12 cellular contexts compared by ENCODE assay signal in the genomic region with DNA sequence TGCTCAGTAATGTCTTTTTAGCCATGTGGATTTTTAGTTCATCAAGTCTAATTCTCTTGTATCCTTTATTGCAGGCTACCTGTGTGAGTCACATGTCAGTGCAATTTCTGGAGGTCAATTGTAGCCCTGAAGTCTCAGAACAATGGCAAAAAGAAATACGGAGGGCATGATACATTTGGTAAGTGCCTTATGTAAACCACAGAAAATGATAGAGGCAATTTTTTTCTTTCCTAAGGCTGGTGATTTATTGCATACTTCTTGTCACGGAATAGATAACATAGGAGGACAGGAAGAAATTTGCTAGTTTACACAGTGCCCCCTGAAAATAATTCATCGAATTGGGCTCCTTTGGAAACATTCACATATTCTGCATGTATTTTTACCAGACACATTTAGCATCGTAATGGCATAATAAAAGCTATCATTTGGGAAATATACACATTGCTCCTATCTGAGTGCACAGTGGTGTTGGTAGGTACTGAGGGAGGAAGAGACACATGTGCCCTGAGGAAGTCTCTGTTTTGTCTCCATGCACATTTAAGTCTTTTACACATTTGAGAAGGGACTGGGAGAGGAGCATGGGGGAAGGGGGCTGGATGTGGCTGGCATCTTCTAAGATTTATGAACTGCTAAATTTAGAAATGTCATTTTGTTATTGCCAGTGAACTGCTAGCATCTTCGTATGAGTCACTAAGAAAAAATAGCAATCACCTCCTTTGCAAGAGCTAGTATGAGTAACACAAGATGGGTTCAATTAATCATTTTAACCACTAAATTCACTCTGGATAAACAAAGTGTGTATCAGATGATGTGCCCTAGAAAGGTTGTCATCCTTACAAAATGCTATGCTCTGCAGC.
DNase-seq lines count a peak whose midpoint lies in the region; ATAC-seq, FAIRE-seq and TF ChIP-seq lines count a peak whose summit lies in the region.
"Had no signal": no experiment of that assay in that cellular context is flagged by ENCODE, and none has a peak within 500 bp of the region (broad histone marks: within the 10 kb centered on the region; RNA-seq: fewer than 3 reads in every experiment).

No MANE protein-coding gene starts in this region.

- DNase-seq in LHCN-M2 (ENCODE audit: low read depth): peak; percentile 70
- DNase-seq in left kidney (ENCODE audit: low read depth, low spot score): peak; percentile 52
- DNase-seq in small intestine: no peak
- no peak for DNase-seq in NCI-H510A (lab: John Stamatoyannopoulos, UW)
- DNase-seq: DND-41; effector memory CD8-positive, alpha-beta T cell; left cardiac atrium had no signal

- H3K9me3 ChIP-seq in BLaER1 treated with 17β-estradiol and CSF1 and Interleukin-3, amounts not matched to agents 10 nM and 100 nM (replicated peaks in 1 of 11): peaks cover 0 to 10% (median 0%) of the 10 kb centered on the region in 11 experiments; a peak in 4 of 22 replicates
- H3K9me3 ChIP-seq in small intestine (ENCODE audit: control insufficient read depth, low read depth): no peaks in the 10 kb centered on the region

- no peaks in the 10 kb centered on the region for H3K27me3 ChIP-seq in BLaER1 treated with 17β-estradiol and CSF1 and Interleukin-3, amounts not matched to agents 10 nM and 100 nM
- H3K27me3 ChIP-seq in small intestine (ENCODE audit: control insufficient read depth in 2 of 2, insufficient read depth in 2 of 2, low read length in 2 of 2): no peaks in the 10 kb centered on the region

- FAIRE-seq in small intestine (lab: Jason Lieb, UNC): no peak

- H3K36me3 ChIP-seq in BLaER1 treated with 17β-estradiol and CSF1 and Interleukin-3, amounts not matched to agents 10 nM and 100 nM: no peaks in the 10 kb centered on the region
- H3K36me3 ChIP-seq in small intestine (ENCODE audit: control insufficient read depth in 2 of 2, insufficient read depth in 2 of 2, low read length in 2 of 2): no peaks in the 10 kb centered on the region

- WGBS in small intestine, 3 donors: 31 to 44% (median 31%) methylated on average over 5 of the region's 5 CpGs

- peak overlapping the region in 7 of 11 experiments; percentile 0 to 70 (median 53); a peak in 12 of 22 replicates for H3K4me2 ChIP-seq in BLaER1 treated with 17β-estradiol and CSF1 and Interleukin-3, amounts not matched to agents 10 nM and 100 nM

- peak overlapping the region in 4 of 11 experiments; percentile 32 to 78 (median 72); a peak in 7 of 22 replicates for H3K27ac ChIP-seq in BLaER1 treated with 17β-estradiol and CSF1 and Interleukin-3, amounts not matched to agents 10 nM and 100 nM
- H3K27ac ChIP-seq in small intestine (ENCODE audit: low read depth in 1 of 2, low read length in 1 of 2): no peak overlapping the region
- H3K27ac ChIP-seq: skin epidermis had no signal

- H3K4me1 ChIP-seq in BLaER1 treated with 17β-estradiol and CSF1 and Interleukin-3, amounts not matched to agents 10 nM and 100 nM: peaks cover 0 to 32% (median 12%) of the 10 kb centered on the region in 10 experiments; a peak in 10 of 20 replicates
- no peaks in the 10 kb centered on the region for H3K4me1 ChIP-seq in small intestine (ENCODE audit: control insufficient read depth in 2 of 2, insufficient read depth in 1 of 2, low read depth in 1 of 2, low read length in 1 of 2)

- H3K9ac ChIP-seq in BLaER1 treated with 17β-estradiol and CSF1 and Interleukin-3, amounts not matched to agents 10 nM and 100 nM: peak overlapping the region in 3 of 11 experiments; percentile 44 to 50 (median 45); a peak in 3 of 22 replicates

- no peaks in the 10 kb centered on the region for H4K20me1 ChIP-seq in BLaER1 treated with 17β-estradiol and CSF1 and Interleukin-3, amounts not matched to agents 10 nM and 100 nM

- ATAC-seq in SK-N-SH treated with all-trans-retinoic acid at 6 μM for 48 hours: peak; percentile 78
- no peak for ATAC-seq in HG02763 (IDR thresholded peaks at IDR 0.05; ENCODE audit: unreplicated experiment)
- no peak for ATAC-seq in GM19463 (IDR thresholded peaks at IDR 0.05; ENCODE audit: unreplicated experiment)
- ATAC-seq: effector memory CD8-positive, alpha-beta T cell had no signal

- H3K4me3 ChIP-seq in BLaER1 treated with 17β-estradiol and CSF1 and Interleukin-3, amounts not matched to agents 10 nM and 100 nM: no peak overlapping the region
- no peak overlapping the region for H3K4me3 ChIP-seq in small intestine (ENCODE audit: low read depth in 1 of 2, low read length in 2 of 2)
- H3K4me3 ChIP-seq: skin epidermis had no signal

TF ChIP-seq in SK-N-SH treated with all-trans-retinoic acid at 6 μM for 48 hours, 23 proteins besides CTCF, POLR2A, EP300 and RAD21:
- TF ChIP-seq, protein P1, sequence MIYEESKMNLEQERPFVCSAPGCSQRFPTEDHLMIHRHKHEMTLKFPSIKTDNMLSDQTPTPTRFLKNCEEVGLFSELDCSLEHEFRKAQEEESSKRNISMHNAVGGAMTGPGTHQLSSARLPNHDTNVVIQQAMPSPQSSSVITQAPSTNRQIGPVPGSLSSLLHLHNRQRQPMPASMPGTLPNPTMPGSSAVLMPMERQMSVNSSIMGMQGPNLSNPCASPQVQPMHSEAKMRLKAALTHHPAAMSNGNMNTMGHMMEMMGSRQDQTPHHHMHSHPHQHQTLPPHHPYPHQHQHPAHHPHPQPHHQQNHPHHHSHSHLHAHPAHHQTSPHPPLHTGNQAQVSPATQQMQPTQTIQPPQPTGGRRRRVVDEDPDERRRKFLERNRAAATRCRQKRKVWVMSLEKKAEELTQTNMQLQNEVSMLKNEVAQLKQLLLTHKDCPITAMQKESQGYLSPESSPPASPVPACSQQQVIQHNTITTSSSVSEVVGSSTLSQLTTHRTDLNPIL (CRISPR knock-in tag; IDR thresholded peaks at IDR 0.05; ENCODE audit: low read depth): no peak
- TF ChIP-seq ZC3H10 (CRISPR knock-in tag; IDR thresholded peaks at IDR 0.05) (no peak), ZFP30 (CRISPR knock-in tag; IDR thresholded peaks at IDR 0.05) (no peak), PPARA (CRISPR knock-in tag; IDR thresholded peaks at IDR 0.05; ENCODE audit: borderline replicate concordance) (no peak), ISL1 (CRISPR knock-in tag; IDR thresholded peaks at IDR 0.05) (no peak; the same call in 1 of the 2 replicates), ZNF565 (CRISPR knock-in tag; conservative IDR thresholded peaks at IDR 0.05; ENCODE audit: low read depth) (no peak)

Comparison
In these comparisons a context has a peak if more than half of its experiments do, and no peak if none do; other contexts are left out.
1. DNase-seq: peak in LHCN-M2 (single experiment) and left kidney (single experiment); none in small intestine (single experiment) and NCI-H510A (single experiment).